In genomic region chr1:156668801-156669637, GRCh38 we compare ENCODE assay signal across 1 cellular context.
TF ChIP-seq lines count a peak whose summit lies in the region.

No MANE protein-coding gene starts in this region.

TF ChIP-seq in endothelial cell of umbilical vein, 7 proteins besides CTCF, POLR2A, EP300 and RAD21:
- TF ChIP-seq JUN (IDR thresholded peaks at IDR 0.05; ENCODE audit: borderline replicate concordance, insufficient read depth, insufficient read length, low read depth) (no peak), MYC (IDR thresholded peaks at IDR 0.05; ENCODE audit: low read depth, low read length) (no peak), GATA2 (IDR thresholded peaks at IDR 0.05; ENCODE audit: insufficient read depth, insufficient read length, low read depth, low read length) (no peak), EZH2 (IDR thresholded peaks at IDR 0.05; ENCODE audit: borderline replicate concordance, low read depth, low read length, severe bottlenecking) (no peak), FOS (IDR thresholded peaks at IDR 0.05; ENCODE audit: borderline replicate concordance, insufficient read depth, low read length) (no peak), POLR2AphosphoS5 (IDR thresholded peaks at IDR 0.05; ENCODE audit: insufficient read depth, low read depth, low read length) (no peak), MAX (IDR thresholded peaks at IDR 0.05; ENCODE audit: insufficient read depth, insufficient read length) (no peak)
